Comparison of ENCODE assay signal across 25 cellular contexts in the genomic region with DNA sequence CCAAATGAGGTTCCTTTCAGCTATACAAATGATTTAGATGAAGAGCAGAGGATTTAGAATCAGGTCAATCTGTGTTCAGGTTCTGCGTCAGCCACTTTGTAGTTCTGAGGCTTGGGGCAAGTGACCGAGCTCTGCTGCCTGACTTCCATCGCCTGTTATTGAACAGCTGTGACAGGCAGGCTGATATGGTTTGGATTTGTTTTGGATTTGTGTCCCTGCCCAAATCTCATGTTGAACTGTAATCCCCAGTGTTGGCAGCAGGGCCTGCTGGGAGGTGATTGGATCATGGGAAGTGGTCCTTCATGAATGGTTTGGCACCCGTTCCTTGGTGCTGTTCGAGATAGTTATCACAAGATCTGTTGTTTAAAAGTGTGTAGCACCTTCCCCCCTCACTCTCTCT. TPM values are rescaled to one million over a fixed set of nuclear protein-coding genes. Genes with fewer than 3 reads are reported as not detected.
DNase-seq lines count a peak whose midpoint lies in the region; ATAC-seq and TF ChIP-seq lines count a peak whose summit lies in the region.
"Had no signal": no experiment of that assay in that cellular context is flagged by ENCODE, and none has a peak within 500 bp of the region (broad histone marks: within the 10 kb centered on the region; RNA-seq: fewer than 3 reads in every experiment).

No MANE protein-coding gene starts in this region.

- H3K4me1 Mint-ChIP-seq in activated CD8-positive, alpha-beta memory T cell treated with anti-CD3 and anti-CD28 coated beads, Interleukin-2, amount 10 ng/mL, durations not matched to agents 7 days and 5 days = peaks cover 17% of the 10 kb centered on the region
- H3K4me1 Mint-ChIP-seq in stimulated activated naive CD8-positive, alpha-beta T cell treated with anti-CD3 and anti-CD28 coated beads, Interleukin-15, Interleukin-2, amounts not matched to agents 100 ng/mL and 50 ng/mL, for 24 hours (ENCODE audit: low read depth) = no peaks in the 10 kb centered on the region
- peaks cover 17% of the 10 kb centered on the region for H3K4me1 Mint-ChIP-seq in activated T-helper 2 cell treated with anti-CD3 and anti-CD28 coated beads, Interferon-gamma antibody, Interleukin-2, Interleukin-4, amounts not matched to agents 10 μg/mL and 5 μg/mL and 100 μg/mL, durations not matched to agents 14 hours and 24 hours and 36 hours (ENCODE audit: low read depth)
- H3K4me1 Mint-ChIP-seq: central memory CD8-positive, alpha-beta T cell had no signal

- no peak overlapping the region for H3K4me3 Mint-ChIP-seq in activated CD8-positive, alpha-beta memory T cell treated with anti-CD3 and anti-CD28 coated beads, Interleukin-2, amount 10 ng/mL, durations not matched to agents 7 days and 5 days
- H3K4me3 Mint-ChIP-seq in stimulated activated naive CD8-positive, alpha-beta T cell treated with anti-CD3 and anti-CD28 coated beads, Interleukin-15, Interleukin-2, amounts not matched to agents 100 ng/mL and 50 ng/mL, for 24 hours = no peak overlapping the region
- no peak overlapping the region for H3K4me3 Mint-ChIP-seq in activated T-helper 2 cell treated with anti-CD3 and anti-CD28 coated beads, Interferon-gamma antibody, Interleukin-2, Interleukin-4, amounts not matched to agents 10 μg/mL and 5 μg/mL and 100 μg/mL, durations not matched to agents 14 hours and 24 hours and 36 hours (ENCODE audit: low read depth)
- H3K4me3 Mint-ChIP-seq: activated T-helper 17 cell treated with anti-CD3 and anti-CD28 coated beads, Interleukin-2, amount 50 U/mL, for 72 hours; CD4-positive, alpha-beta T cell; central memory CD8-positive, alpha-beta T cell; dendritic cell treated with granulocyte-macrophage colony-stimulating factor and Interleukin-4, amounts not matched to agents 40 ng/mL and 50 ng/mL, for 4 days had no signal

- CTCF ChIA-PET in activated CD8-positive, alpha-beta memory T cell treated with anti-CD3 and anti-CD28 coated beads, Interleukin-2, amount 10 ng/mL, durations not matched to agents 7 days and 5 days (lab: Charles Lee) = interaction anchor here (0.7 kb wide), 1 partner anchor 158 kb away, joined by 3 read pairs; no protein-coding TSS in a partner anchor

- no peaks in the 10 kb centered on the region for H3K27me3 Mint-ChIP-seq in activated CD8-positive, alpha-beta memory T cell treated with anti-CD3 and anti-CD28 coated beads, Interleukin-2, amount 10 ng/mL, durations not matched to agents 7 days and 5 days
- no peaks in the 10 kb centered on the region for H3K27me3 Mint-ChIP-seq in stimulated activated naive CD8-positive, alpha-beta T cell treated with anti-CD3 and anti-CD28 coated beads, Interleukin-15, Interleukin-2, amounts not matched to agents 100 ng/mL and 50 ng/mL, for 24 hours
- no peaks in the 10 kb centered on the region for H3K27me3 Mint-ChIP-seq in activated T-helper 2 cell treated with anti-CD3 and anti-CD28 coated beads, Interferon-gamma antibody, Interleukin-2, Interleukin-4, amounts not matched to agents 10 μg/mL and 5 μg/mL and 100 μg/mL, durations not matched to agents 14 hours and 24 hours and 36 hours (ENCODE audit: low read depth)
- H3K27me3 Mint-ChIP-seq: activated T-helper 17 cell treated with anti-CD3 and anti-CD28 coated beads, Interleukin-2, amount 50 U/mL, for 72 hours; CD4-positive, alpha-beta T cell; central memory CD8-positive, alpha-beta T cell; dendritic cell treated with granulocyte-macrophage colony-stimulating factor and Interleukin-4, amounts not matched to agents 40 ng/mL and 50 ng/mL, for 4 days had no signal

- no peaks in the 10 kb centered on the region for H3K9me3 ChIP-seq in mucosa of descending colon
- H3K9me3 ChIP-seq: esophagus muscularis mucosa, thoracic aorta, vagina had no signal

- peaks cover 52% of the 10 kb centered on the region for H3K36me3 Mint-ChIP-seq in activated CD8-positive, alpha-beta memory T cell treated with anti-CD3 and anti-CD28 coated beads, Interleukin-2, amount 10 ng/mL, durations not matched to agents 7 days and 5 days
- H3K36me3 Mint-ChIP-seq in stimulated activated naive CD8-positive, alpha-beta T cell treated with anti-CD3 and anti-CD28 coated beads, Interleukin-15, Interleukin-2, amounts not matched to agents 100 ng/mL and 50 ng/mL, for 24 hours (ENCODE audit: low read depth) = peaks cover 66% of the 10 kb centered on the region
- H3K36me3 Mint-ChIP-seq in activated T-helper 2 cell treated with anti-CD3 and anti-CD28 coated beads, Interferon-gamma antibody, Interleukin-2, Interleukin-4, amounts not matched to agents 10 μg/mL and 5 μg/mL and 100 μg/mL, durations not matched to agents 14 hours and 24 hours and 36 hours (ENCODE audit: low read depth) = peaks cover 77% of the 10 kb centered on the region

- DNase-seq in activated CD8-positive, alpha-beta memory T cell treated with anti-CD3 and anti-CD28 coated beads, Interleukin-2, amount 10 ng/mL, durations not matched to agents 7 days and 5 days = no peak
- no peak for DNase-seq in activated CD8-positive, alpha-beta memory T cell treated with anti-CD3 and anti-CD28 coated beads, Interleukin-2, amount 50 U/mL, for 4 hours
- no peak for DNase-seq in stimulated activated naive CD8-positive, alpha-beta T cell treated with anti-CD3 and anti-CD28 coated beads, Interleukin-15, Interleukin-2, amounts not matched to agents 100 U/mL and 50 U/mL, for 24 hours
- DNase-seq in activated T-helper 2 cell treated with anti-CD3 and anti-CD28 coated beads, Interferon-gamma antibody, Interleukin-2, Interleukin-4, amounts not matched to agents 10 μg/mL and 5 μg/mL and 100 μg/mL, durations not matched to agents 14 hours and 24 hours and 36 hours (ENCODE audit: low spot score) = no peak
- DNase-seq in NCI-H1417 treated with DMSO at 0.1 percent for 48 hours (lab: John Stamatoyannopoulos, UW) (no peak), caudate nucleus (lab: John Stamatoyannopoulos, UW) (no peak), mucosa of descending colon (no peak)
- DNase-seq: AML-193; CD4-positive, alpha-beta T cell; foreskin fibroblast; NCI-H1092; NCI-H187 treated with DMSO at 0.1 percent for 48 hours; NCI-H2171; NCI-H510A; PC-3; stimulated activated naive CD4-positive, alpha-beta T cell had no signal

- no peaks in the 10 kb centered on the region for H3K9me3 Mint-ChIP-seq in activated CD8-positive, alpha-beta memory T cell treated with anti-CD3 and anti-CD28 coated beads, Interleukin-2, amount 10 ng/mL, durations not matched to agents 7 days and 5 days (ENCODE audit: low read depth)
- no peaks in the 10 kb centered on the region for H3K9me3 Mint-ChIP-seq in stimulated activated naive CD8-positive, alpha-beta T cell treated with anti-CD3 and anti-CD28 coated beads, Interleukin-15, Interleukin-2, amounts not matched to agents 100 ng/mL and 50 ng/mL, for 24 hours
- H3K9me3 Mint-ChIP-seq in activated T-helper 2 cell treated with anti-CD3 and anti-CD28 coated beads, Interferon-gamma antibody, Interleukin-2, Interleukin-4, amounts not matched to agents 10 μg/mL and 5 μg/mL and 100 μg/mL, durations not matched to agents 14 hours and 24 hours and 36 hours = no peaks in the 10 kb centered on the region
- H3K9me3 Mint-ChIP-seq: activated T-helper 17 cell treated with anti-CD3 and anti-CD28 coated beads, Interleukin-2, amount 50 U/mL, for 72 hours; CD4-positive, alpha-beta T cell; central memory CD8-positive, alpha-beta T cell; dendritic cell treated with granulocyte-macrophage colony-stimulating factor and Interleukin-4, amounts not matched to agents 40 ng/mL and 50 ng/mL, for 4 days had no signal

- no peak for ATAC-seq in activated CD8-positive, alpha-beta memory T cell treated with anti-CD3 and anti-CD28 coated beads, Interleukin-2, amount 10 ng/mL, durations not matched to agents 7 days and 5 days
- no peak for ATAC-seq in stimulated activated naive CD8-positive, alpha-beta T cell treated with anti-CD3 and anti-CD28 coated beads, Interleukin-15, Interleukin-2, amounts not matched to agents 100 U/mL and 50 U/mL, for 24 hours
- ATAC-seq in mucosa of descending colon = no peak
- ATAC-seq: activated T-helper 17 cell treated with anti-CD3 and anti-CD28 coated beads, Interleukin-2, amount 50 U/mL, for 72 hours; PC-3; SK-N-SH treated with all-trans-retinoic acid at 6 μM for 48 hours had no signal

- no peaks in the 10 kb centered on the region for H3K36me3 ChIP-seq in mucosa of descending colon (ENCODE audit: low read depth)

- H3K4me3 ChIP-seq in mucosa of descending colon = no peak overlapping the region
- H3K4me3 ChIP-seq: esophagus muscularis mucosa, smooth muscle cell, thoracic aorta, vagina had no signal

- peak overlapping the region; percentile 59 for H3K27ac Mint-ChIP-seq in activated CD8-positive, alpha-beta memory T cell treated with anti-CD3 and anti-CD28 coated beads, Interleukin-2, amount 10 ng/mL, durations not matched to agents 7 days and 5 days
- H3K27ac Mint-ChIP-seq in stimulated activated naive CD8-positive, alpha-beta T cell treated with anti-CD3 and anti-CD28 coated beads, Interleukin-15, Interleukin-2, amounts not matched to agents 100 ng/mL and 50 ng/mL, for 24 hours = peak overlapping the region; percentile 79
- peak overlapping the region; percentile 18 for H3K27ac Mint-ChIP-seq in activated T-helper 2 cell treated with anti-CD3 and anti-CD28 coated beads, Interferon-gamma antibody, Interleukin-2, Interleukin-4, amounts not matched to agents 10 μg/mL and 5 μg/mL and 100 μg/mL, durations not matched to agents 14 hours and 24 hours and 36 hours
- H3K27ac Mint-ChIP-seq: CD4-positive, alpha-beta T cell; dendritic cell treated with granulocyte-macrophage colony-stimulating factor and Interleukin-4, amounts not matched to agents 40 ng/mL and 50 ng/mL, for 4 days had no signal

- intact Hi-C loops in activated T-helper 2 cell treated with anti-CD3 and anti-CD28 coated beads, Interferon-gamma antibody, Interleukin-2, Interleukin-4, amounts not matched to agents 10 μg/mL and 5 μg/mL and 100 μg/mL, durations not matched to agents 14 hours and 24 hours and 36 hours (cut with micrococcal nuclease) = no loop called here
- intact Hi-C loops in mucosa of descending colon (cut with DNase I, micrococcal nuclease) = no loop called here

- no peak for TF ChIP-seq CTCF in mucosa of descending colon (IDR thresholded peaks at IDR 0.05)

- H3K27ac ChIP-seq in caudate nucleus (ENCODE audit: low read depth, low read length) = no peak overlapping the region
- H3K27ac ChIP-seq: thoracic aorta, vagina had no signal

- no peaks in the 10 kb centered on the region for H3K4me1 ChIP-seq in mucosa of descending colon (ENCODE audit: low read depth)
- H3K4me1 ChIP-seq: vagina had no signal

RNA-seq across cellular contexts. Expression of a gene that starts 18.6 kb away (rescaled TPM):
- total RNA-seq in activated CD8-positive, alpha-beta memory T cell treated with anti-CD3 and anti-CD28 coated beads, Interleukin-2, amount 10 ng/mL, durations not matched to agents 7 days and 5 days = 100 to 1,000 TPM; 369 TPM
- total RNA-seq in activated T-helper 2 cell treated with anti-CD3 and anti-CD28 coated beads, Interferon-gamma antibody, Interleukin-2, Interleukin-4, amounts not matched to agents 10 μg/mL and 5 μg/mL and 100 μg/mL, durations not matched to agents 14 hours and 24 hours and 36 hours = 272 and 273 TPM in 2 replicates
- total RNA-seq in mucosa of descending colon = 10 to 100 TPM in 2 of 3 donors, 1 to 10 TPM in 1; 7.2 to 42.1 (median 16.3) TPM

RNA-seq across cellular contexts. Expression of a gene that starts 36.4 kb away (rescaled TPM):
- 10 to 100 TPM; 79.3 to 84.3 TPM for total RNA-seq in activated CD8-positive, alpha-beta memory T cell treated with anti-CD3 and anti-CD28 coated beads, Interleukin-2, amount 10 ng/mL, durations not matched to agents 7 days and 5 days
- 93.6 and 102 TPM in 2 replicates for total RNA-seq in activated T-helper 2 cell treated with anti-CD3 and anti-CD28 coated beads, Interferon-gamma antibody, Interleukin-2, Interleukin-4, amounts not matched to agents 10 μg/mL and 5 μg/mL and 100 μg/mL, durations not matched to agents 14 hours and 24 hours and 36 hours
- 100 to 1,000 TPM in 1 of 3 donors, 10 to 100 TPM in 2; 72.0 to 132 (median 95.2) TPM for total RNA-seq in mucosa of descending colon

Comparison
In these comparisons a context has a peak if more than half of its experiments do, and no peak if none do; other contexts are left out.
1. H3K27ac Mint-ChIP-seq: peak in every context shown above with its lines; median percentile 79 in stimulated activated naive CD8-positive, alpha-beta T cell treated with anti-CD3 and anti-CD28 coated beads, Interleukin-15, Interleukin-2, amounts not matched to agents 100 ng/mL and 50 ng/mL, for 24 hours; 59 in activated CD8-positive, alpha-beta memory T cell treated with anti-CD3 and anti-CD28 coated beads, Interleukin-2, amount 10 ng/mL, durations not matched to agents 7 days and 5 days; 18 in activated T-helper 2 cell treated with anti-CD3 and anti-CD28 coated beads, Interferon-gamma antibody, Interleukin-2, Interleukin-4, amounts not matched to agents 10 μg/mL and 5 μg/mL and 100 μg/mL, durations not matched to agents 14 hours and 24 hours and 36 hours.